In the genomic region with DNA sequence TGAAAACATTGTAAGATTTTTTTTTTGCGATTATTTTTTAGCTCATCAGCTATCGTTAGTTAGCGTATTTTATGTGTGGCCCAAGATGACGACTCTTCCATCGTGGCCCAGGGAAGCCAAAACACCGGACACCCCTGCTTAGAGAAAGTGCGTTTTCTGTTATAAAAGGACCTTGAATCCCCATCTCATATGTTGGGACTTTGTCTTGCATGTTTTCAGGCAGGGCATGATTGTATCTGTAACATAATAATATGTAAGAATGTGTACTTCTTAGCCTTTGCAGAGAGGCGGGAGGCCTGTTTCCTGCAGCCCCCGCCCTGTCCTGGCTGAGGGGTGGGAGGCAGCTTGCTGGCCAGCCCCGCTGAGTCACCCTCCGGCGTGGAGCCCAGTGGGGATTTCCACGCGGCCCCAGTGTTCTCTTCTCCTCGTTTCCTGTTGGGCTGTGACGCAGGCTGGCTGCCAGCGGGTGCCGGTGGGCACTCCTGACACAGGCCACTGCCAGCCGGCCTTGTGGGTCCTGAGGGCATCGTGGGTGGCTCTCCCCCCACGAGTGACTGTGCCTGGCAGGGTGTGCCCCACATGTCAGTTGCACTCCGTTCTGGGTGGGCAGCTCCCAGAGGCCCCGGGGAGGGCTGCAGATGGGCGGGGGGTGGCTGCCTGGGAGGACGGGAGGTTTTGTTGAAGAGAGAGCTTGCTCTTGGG, we compare ENCODE assay signal across 8 cellular contexts. TPM values are rescaled to one million over a fixed set of nuclear protein-coding genes. Genes with fewer than 3 reads are reported as not detected.
DNase-seq lines count a peak whose midpoint lies in the region; ATAC-seq and TF ChIP-seq lines count a peak whose summit lies in the region.

No MANE protein-coding gene starts in this region.

- H4K12ac ChIP-seq in trophoblast cell (ENCODE audit: low read depth, low read length): no peak overlapping the region

- POLR2A ChIA-PET in PC-9 (lab: Charles Lee; ENCODE audit: unreplicated experiment): interaction anchor here (0.5 to 1.0 kb wide), 5 partner anchors 14 to 141 kb away, joined by 4 to 10 read pairs (median 4); no protein-coding TSS in a partner anchor

- no peak overlapping the region for H2BK120ac ChIP-seq in trophoblast cell (ENCODE audit: insufficient read depth, low read length, poor library complexity)

- H3K18ac ChIP-seq in trophoblast cell (ENCODE audit: low read length): peak overlapping the region; percentile 87

- H3K23ac ChIP-seq in trophoblast cell (ENCODE audit: low read length): no peak overlapping the region

- H4K91ac ChIP-seq in trophoblast cell (ENCODE audit: low read depth, low read length): peak overlapping the region; percentile 73

- DNase-seq in AG08396 (ENCODE audit: low spot score) (peak; percentile 62), PC-9 (peak in 1 of 2 experiments; percentile 56), activated gamma-delta T cell treated with Interleukin-2 at 50 U/mL for 16 hours (peak; percentile 86), foreskin keratinocyte (peak; percentile 51 to 74), trophoblast cell (peak; percentile 79 to 87)

- peak overlapping the region; percentile 98; the same call in 1 of the 2 replicates for H3K27ac ChIP-seq in PC-9
- H3K27ac ChIP-seq in foreskin keratinocyte: peak overlapping the region; percentile 87
- H3K27ac ChIP-seq in trophoblast cell (ENCODE audit: low read depth, low read length): peak overlapping the region; percentile 50
- H3K27ac ChIP-seq in thymus (ENCODE audit: low read depth): peak overlapping the region; percentile 94

- H3K79me1 ChIP-seq in trophoblast cell (ENCODE audit: low read length): peaks cover 15% of the 10 kb centered on the region

- intact Hi-C loops in PC-9 (cut with micrococcal nuclease; ENCODE audit: unreplicated experiment): loop anchor here (10.0 kb wide), 1 partner anchor 714 kb away; no protein-coding TSS in a partner anchor

- peaks cover 80% of the 10 kb centered on the region for H3F3A ChIP-seq in PC-9 (ENCODE audit: insufficient read depth, low read depth)

- H2BK5ac ChIP-seq in trophoblast cell (ENCODE audit: low read depth, low read length, poor library complexity): peak overlapping the region; percentile 42

- CTCF ChIA-PET in PC-9 (lab: Charles Lee): no interaction called here

- no TSS peak for BruUV-seq in PC-9 (replicated peaks; lab: Mats Ljungman, UMichigan)

- H2BK12ac ChIP-seq in trophoblast cell (ENCODE audit: low read length): peak overlapping the region; percentile 75

- peak overlapping the region; percentile 70 for H3K14ac ChIP-seq in trophoblast cell (ENCODE audit: low read length)

- peak; percentile 64 for ATAC-seq in GM21447 (IDR thresholded peaks at IDR 0.05; ENCODE audit: unreplicated experiment)
- peak; percentile 69 for ATAC-seq in foreskin keratinocyte
- no peak for ATAC-seq in HG03521 (IDR thresholded peaks at IDR 0.05; ENCODE audit: unreplicated experiment)

- H3K4me3 ChIP-seq in PC-9 (no peak overlapping the region), trophoblast cell (ENCODE audit: low read depth, low read length) (no peak overlapping the region), thymus (ENCODE audit: low read length) (peak overlapping the region; percentile 18)

- H3K27me3 ChIP-seq in PC-9 (ENCODE audit: insufficient read depth, low read depth) (no peaks in the 10 kb centered on the region), foreskin keratinocyte (no peaks in the 10 kb centered on the region), trophoblast cell (ENCODE audit: insufficient read depth, low read length) (no peaks in the 10 kb centered on the region), thymus (ENCODE audit: control insufficient read depth, insufficient read depth) (no peaks in the 10 kb centered on the region)

- H3K9ac ChIP-seq in trophoblast cell (ENCODE audit: low read length): no peak overlapping the region

- no peaks in the 10 kb centered on the region; the same call in 1 of the 2 replicates for H4K20me1 ChIP-seq in PC-9 (ENCODE audit: insufficient read depth)

- no peaks in the 10 kb centered on the region for H3K9me2 ChIP-seq in PC-9 (ENCODE audit: insufficient read depth)

- peaks cover 93% of the 10 kb centered on the region for H3K79me2 ChIP-seq in PC-9 (ENCODE audit: low read depth)
- no peaks in the 10 kb centered on the region for H3K79me2 ChIP-seq in trophoblast cell (ENCODE audit: control insufficient read depth, insufficient read depth, low read length, poor library complexity)

- peak overlapping the region; percentile 53 for H4K8ac ChIP-seq in trophoblast cell (ENCODE audit: low read depth, low read length)

- H3K4ac ChIP-seq in trophoblast cell (ENCODE audit: low read depth, low read length): no peak overlapping the region

- H3K9me3 ChIP-seq in PC-9 (ENCODE audit: insufficient read depth, low read depth): no peaks in the 10 kb centered on the region
- no peaks in the 10 kb centered on the region for H3K9me3 ChIP-seq in trophoblast cell (ENCODE audit: insufficient read depth, low read depth, low read length)
- H3K9me3 ChIP-seq in thymus (ENCODE audit: control insufficient read depth): no peaks in the 10 kb centered on the region

- H3K4me1 ChIP-seq in PC-9 (replicated peaks; ENCODE audit: insufficient read depth) (peaks cover 76% of the 10 kb centered on the region), foreskin keratinocyte (peaks cover 60% of the 10 kb centered on the region), trophoblast cell (ENCODE audit: control insufficient read depth in 1 of 2, insufficient read depth in 2 of 2, low read length in 2 of 2) (peaks cover 38 to 51% of the 10 kb centered on the region in 2 experiments), thymus (ENCODE audit: control insufficient read depth, insufficient read depth, low read length) (peaks cover 7% of the 10 kb centered on the region)

- peak overlapping the region; percentile 96 for H2AK5ac ChIP-seq in trophoblast cell (ENCODE audit: low read length)

- no CpG with 5 or more reads among the region's 25 CpGs for WGBS in trophoblast cell (ENCODE audit: extremely low coverage, insufficient coverage, insufficient read length)
- 27% methylated on average over 25 of the region's 25 CpGs for WGBS in thymus

- H2AFZ ChIP-seq in PC-9 (no peak overlapping the region), trophoblast cell (ENCODE audit: insufficient read depth, low read length, poor library complexity) (no peak overlapping the region)

- TF ChIP-seq CTCF in PC-9 (conservative IDR thresholded peaks at IDR 0.05) (no peak), foreskin keratinocyte (conservative IDR thresholded peaks at IDR 0.05) (no peak)

- H3K4me2 ChIP-seq in PC-9 (no peak overlapping the region), trophoblast cell (ENCODE audit: low read length) (no peak overlapping the region)

- H3K36me3 ChIP-seq in PC-9 (ENCODE audit: low read depth): peaks cover 14% of the 10 kb centered on the region
- H3K36me3 ChIP-seq in trophoblast cell (ENCODE audit: control insufficient read depth in 1 of 2, insufficient read depth in 2 of 2, low read length in 2 of 2): peaks cover 0 to 5% of the 10 kb centered on the region in 2 experiments
- H3K36me3 ChIP-seq in thymus (ENCODE audit: control insufficient read depth, insufficient read depth): no peaks in the 10 kb centered on the region

RNA-seq across cellular contexts. Expression of a gene that starts 55.6 kb away (rescaled TPM):
- total RNA-seq in PC-9 (2021) (99.5 and 109 TPM in 2 replicates), foreskin keratinocyte (49.9 and 57.4 TPM in 2 replicates)
- polyA plus RNA-seq in foreskin keratinocyte (27.2 and 29.4 TPM in 2 replicates), thymus (21.6 TPM)
- 49.5 and 54.4 TPM in 2 replicates for polyA plus RNA-seq in trophoblast cell (2013)
